ENCODE assay signal across 25 cellular contexts in the genomic region with DNA sequence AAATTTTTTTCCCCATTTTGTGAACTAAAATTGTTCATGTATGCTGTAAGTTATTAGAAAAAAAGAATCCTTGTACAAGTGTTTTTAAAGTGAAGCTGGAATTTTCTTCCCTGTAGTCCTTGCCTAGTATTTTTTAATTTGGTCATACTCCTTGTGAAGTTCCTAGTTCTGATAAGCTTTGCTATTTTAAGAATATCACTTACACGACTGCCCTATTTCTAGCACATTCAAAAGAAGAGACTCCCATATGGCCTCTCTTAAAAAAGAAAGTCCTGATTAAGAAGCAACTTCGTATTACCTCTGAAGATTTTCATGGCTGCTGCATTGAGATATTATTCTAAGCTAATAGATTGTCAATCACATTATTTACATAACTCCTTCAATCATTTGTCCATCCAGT.
"Had no signal": no experiment of that assay in that cellular context is flagged by ENCODE, and none has a peak within 500 bp of the region (broad histone marks: within the 10 kb centered on the region; RNA-seq: fewer than 3 reads in every experiment).

No MANE protein-coding gene starts in this region.

- H3K36me3 ChIP-seq: uterus had no signal

- H3K4me1 ChIP-seq: foreskin keratinocyte, gastroesophageal sphincter, prostate gland, right lobe of liver, transverse colon, upper lobe of right lung, uterus had no signal

- H3K27me3 ChIP-seq: esophagus muscularis mucosa, foreskin keratinocyte, gastroesophageal sphincter, right lobe of liver, transverse colon, upper lobe of right lung, uterus had no signal

- DNase-seq: dermis blood vessel endothelial cell; effector memory CD4-positive, alpha-beta T cell; foreskin keratinocyte; hypothalamus; immature natural killer cell; islet precursor cell; kidney glomerular epithelial cell; mesendoderm; naive thymus-derived CD8-positive, alpha-beta T cell; nephron progenitor cell; nucleus accumbens; right lobe of liver; small intestine; stimulated activated CD4-positive, alpha-beta T cell treated with anti-CD3 and anti-CD28 coated beads, Interleukin-15, amount 100 ng/mL, for 24 hours; stimulated activated CD4-positive, alpha-beta T cell treated with anti-CD3 and anti-CD28 coated beads, Interleukin-2, amount 100 ng/mL, for 48 hours; stimulated activated naive B cell treated with anti-CD40 and anti-IgM and Interleukin-4, amounts not matched to agents 10 μg/mL and 1 μg/mL and 100 μg/mL, for 72 hours; transverse colon; upper lobe of right lung; uterus had no signal

- ATAC-seq: foreskin keratinocyte; gastroesophageal sphincter; naive thymus-derived CD8-positive, alpha-beta T cell; right lobe of liver; stimulated activated naive B cell treated with anti-CD40 and anti-IgM and Interleukin-4, amounts not matched to agents 10 μg/mL and 1 μg/mL and 100 μg/mL, for 72 hours; upper lobe of right lung had no signal

- H3K9me3 ChIP-seq: esophagus muscularis mucosa, gastroesophageal sphincter, prostate gland, right lobe of liver, thoracic aorta, transverse colon, upper lobe of right lung, uterus had no signal

- H3K27ac ChIP-seq: coronary artery, esophagus muscularis mucosa, foreskin keratinocyte, gastroesophageal sphincter, prostate gland, right lobe of liver, thoracic aorta, transverse colon, upper lobe of right lung, uterus had no signal

- FAIRE-seq: endothelial cell of umbilical vein, small intestine had no signal

- H3K4me3 ChIP-seq: coronary artery, esophagus muscularis mucosa, gastroesophageal sphincter, prostate gland, right lobe of liver, thoracic aorta, transverse colon, upper lobe of right lung, uterus had no signal
